17 cellular contexts compared by ENCODE assay signal in the genomic region with DNA sequence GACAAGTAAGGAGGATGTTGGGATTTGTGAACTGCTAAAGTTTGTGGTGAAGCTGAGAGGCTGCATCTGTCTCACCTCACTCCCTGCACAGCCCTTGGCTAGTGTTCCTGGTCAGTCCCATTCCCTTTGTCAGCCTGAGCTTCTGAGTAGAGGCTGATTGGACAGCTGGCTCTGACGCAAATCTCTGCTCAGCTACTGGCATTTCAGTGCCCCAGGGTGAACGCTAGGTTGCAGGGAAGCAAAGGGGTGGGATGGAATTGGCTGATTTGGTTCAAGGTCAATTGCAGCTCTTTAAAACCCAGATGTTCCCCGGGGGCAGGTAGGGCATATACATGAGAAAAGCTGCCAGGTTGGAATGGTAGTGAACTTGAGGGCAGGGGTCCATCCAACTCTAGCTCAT. TPM values are rescaled to one million over a fixed set of nuclear protein-coding genes. Genes with fewer than 3 reads are reported as not detected.
DNase-seq lines count a peak whose midpoint lies in the region; ATAC-seq and TF ChIP-seq lines count a peak whose summit lies in the region.
"Had no signal": no experiment of that assay in that cellular context is flagged by ENCODE, and none has a peak within 500 bp of the region (broad histone marks: within the 10 kb centered on the region; RNA-seq: fewer than 3 reads in every experiment).

No MANE protein-coding gene starts in this region.

- H2BK5ac ChIP-seq in trophoblast cell (ENCODE audit: low read depth, low read length, poor library complexity), result no peak overlapping the region

- no peak overlapping the region for H4K12ac ChIP-seq in trophoblast cell (ENCODE audit: low read depth, low read length)

- peaks cover 12% of the 10 kb centered on the region for H3K4me1 Mint-ChIP-seq in WTC11
- H3K4me1 Mint-ChIP-seq: activated naive CD4-positive, alpha-beta T cell treated with anti-CD3 and anti-CD28 coated beads, Interleukin-2, amount 50 U/mL, for 24 hours; mesothelial cell of epicardium had no signal

- CTCF ChIA-PET in WTC11 (lab: Charles Lee), result interaction anchor here (0.6 to 2.4 kb wide), 18 partner anchors 8 to 620 kb away, joined by 3 to 38 read pairs (median 3); a partner anchor contains a TSS

- H3K27ac ChIP-seq in cardiac muscle cell, result no peak overlapping the region
- H3K27ac ChIP-seq in trophoblast cell (ENCODE audit: low read depth, low read length), result no peak overlapping the region
- H3K27ac ChIP-seq: dorsolateral prefrontal cortex, prostate gland had no signal

- peaks cover 5% of the 10 kb centered on the region for H3K4me1 ChIP-seq in cardiac muscle cell (ENCODE audit: low read depth)
- H3K4me1 ChIP-seq in trophoblast cell (ENCODE audit: control insufficient read depth in 1 of 2, insufficient read depth in 2 of 2, low read length in 2 of 2), result peaks cover 2 to 5% of the 10 kb centered on the region in 2 experiments
- H3K4me1 ChIP-seq: prostate gland had no signal

- H3K79me1 ChIP-seq in trophoblast cell (ENCODE audit: low read length), result no peaks in the 10 kb centered on the region

- H3K79me2 ChIP-seq in trophoblast cell (ENCODE audit: control insufficient read depth, insufficient read depth, low read length, poor library complexity), result no peaks in the 10 kb centered on the region

- no peak overlapping the region for H3K14ac ChIP-seq in trophoblast cell (ENCODE audit: low read length)

- H4K8ac ChIP-seq in trophoblast cell (ENCODE audit: low read depth, low read length), result no peak overlapping the region

- no peaks in the 10 kb centered on the region for H3K36me3 ChIP-seq in cardiac muscle cell
- no peaks in the 10 kb centered on the region for H3K36me3 ChIP-seq in trophoblast cell (ENCODE audit: control insufficient read depth in 1 of 2, insufficient read depth in 2 of 2, low read length in 2 of 2)
- H3K36me3 ChIP-seq: prostate gland had no signal

- H3K9me3 Mint-ChIP-seq in WTC11, result no peaks in the 10 kb centered on the region
- H3K9me3 Mint-ChIP-seq: activated naive CD4-positive, alpha-beta T cell treated with anti-CD3 and anti-CD28 coated beads, Interleukin-2, amount 50 U/mL, for 24 hours; mesothelial cell of epicardium had no signal

- H2BK120ac ChIP-seq in trophoblast cell (ENCODE audit: insufficient read depth, low read length, poor library complexity), result no peak overlapping the region

- no peak overlapping the region for H3K4me2 ChIP-seq in trophoblast cell (ENCODE audit: low read length)

- WGBS in trophoblast cell (ENCODE audit: extremely low coverage, insufficient coverage, insufficient read length), result no CpG with 5 or more reads among the region's 3 CpGs

- H3K4ac ChIP-seq in trophoblast cell (ENCODE audit: low read depth, low read length), result no peak overlapping the region

- no peak overlapping the region for H2BK12ac ChIP-seq in trophoblast cell (ENCODE audit: low read length)

- ATAC-seq in WTC11, result peak; percentile 99
- ATAC-seq in HG03025 (IDR thresholded peaks at IDR 0.05; ENCODE audit: low FRiP score, unreplicated experiment), result no peak
- ATAC-seq: GM12878 had no signal

- DNase-seq in NCI-H2227 (lab: John Stamatoyannopoulos, UW; ENCODE audit: unreplicated experiment) (peak; percentile 7), NCI-H2227 treated with DMSO at 0.1 percent for 48 hours (lab: John Stamatoyannopoulos, UW) (no peak), WTC11 (ENCODE audit: low spot score) (peak; percentile 78), cardiac muscle cell (ENCODE audit: low read depth in 1 of 2, low spot score in 1 of 2) (peak; percentile 38 to 63), trophoblast cell (peak in 1 of 2 donors; percentile 59), LoVo (ENCODE audit: low spot score) (no peak), ACHN (no peak)
- DNase-seq: activated CD8-positive, alpha-beta memory T cell treated with anti-CD3 and anti-CD28 coated beads for 24 hours; DMS153; dorsolateral prefrontal cortex; NCI-H345; stimulated activated CD4-positive, alpha-beta T cell treated with anti-CD3 and anti-CD28 coated beads, Interleukin-2, amount 100 ng/mL, for 24 hours had no signal

- peak overlapping the region; percentile 25 for H2AFZ ChIP-seq in trophoblast cell (ENCODE audit: insufficient read depth, low read length, poor library complexity)

- H3K9me3 ChIP-seq in cardiac muscle cell (ENCODE audit: low read depth) (no peaks in the 10 kb centered on the region), trophoblast cell (ENCODE audit: insufficient read depth, low read depth, low read length) (no peaks in the 10 kb centered on the region)
- H3K9me3 ChIP-seq: prostate gland had no signal

- H3K4me3 Mint-ChIP-seq in WTC11, result no peak overlapping the region
- H3K4me3 Mint-ChIP-seq: activated naive CD4-positive, alpha-beta T cell treated with anti-CD3 and anti-CD28 coated beads, Interleukin-2, amount 50 U/mL, for 24 hours; mesothelial cell of epicardium had no signal

- no peak for TF ChIP-seq CTCF in WTC11 (IDR thresholded peaks at IDR 0.05)
- no peak for TF ChIP-seq CTCF in cardiac muscle cell (IDR thresholded peaks at IDR 0.05; ENCODE audit: low read depth, low read length)

- no peaks in the 10 kb centered on the region for H3K27me3 ChIP-seq in cardiac muscle cell
- H3K27me3 ChIP-seq in trophoblast cell (ENCODE audit: insufficient read depth, low read length), result no peaks in the 10 kb centered on the region

- no peak overlapping the region for H3K23ac ChIP-seq in trophoblast cell (ENCODE audit: low read length)

- in situ Hi-C loops in ACHN (cut with HindIII; ENCODE audit: low pct_ligation_motif_present, low pct_unique_long_range_greater_than_20kb, low sequenced_read_pairs), result no loop called here

- H3K18ac ChIP-seq in trophoblast cell (ENCODE audit: low read length), result no peak overlapping the region

- no peak overlapping the region for H4K91ac ChIP-seq in trophoblast cell (ENCODE audit: low read depth, low read length)

- H3K4me3 ChIP-seq in cardiac muscle cell (no peak overlapping the region), trophoblast cell (ENCODE audit: low read depth, low read length) (no peak overlapping the region)
- H3K4me3 ChIP-seq: dorsolateral prefrontal cortex, GM12878, prostate gland had no signal

- no peak overlapping the region for H3K9ac ChIP-seq in trophoblast cell (ENCODE audit: low read length)

- peaks cover 17% of the 10 kb centered on the region for H3K27me3 Mint-ChIP-seq in WTC11 (ENCODE audit: low read depth)

- no peak overlapping the region for H2AK5ac ChIP-seq in trophoblast cell (ENCODE audit: low read length)

- no peaks in the 10 kb centered on the region for H3K36me3 Mint-ChIP-seq in WTC11
- H3K36me3 Mint-ChIP-seq: activated naive CD4-positive, alpha-beta T cell treated with anti-CD3 and anti-CD28 coated beads, Interleukin-2, amount 50 U/mL, for 24 hours; mesothelial cell of epicardium had no signal

- H3K27ac Mint-ChIP-seq in WTC11, result peak overlapping the region; percentile 57; the same call in 1 of the 2 replicates
- H3K27ac Mint-ChIP-seq: activated naive CD4-positive, alpha-beta T cell treated with anti-CD3 and anti-CD28 coated beads, Interleukin-2, amount 50 U/mL, for 24 hours; mesothelial cell of epicardium had no signal

- POLR2A ChIA-PET in WTC11 (lab: Charles Lee), result interaction anchor here (0.6 to 1.1 kb wide), 4 partner anchors 8 to 82 kb away, joined by 4 to 8 read pairs (median 6); a partner anchor contains a TSS

TF ChIP-seq in WTC11, 78 proteins besides CTCF, POLR2A, EP300 and RAD21 (continues in another document):
- TF ChIP-seq, protein P1, sequence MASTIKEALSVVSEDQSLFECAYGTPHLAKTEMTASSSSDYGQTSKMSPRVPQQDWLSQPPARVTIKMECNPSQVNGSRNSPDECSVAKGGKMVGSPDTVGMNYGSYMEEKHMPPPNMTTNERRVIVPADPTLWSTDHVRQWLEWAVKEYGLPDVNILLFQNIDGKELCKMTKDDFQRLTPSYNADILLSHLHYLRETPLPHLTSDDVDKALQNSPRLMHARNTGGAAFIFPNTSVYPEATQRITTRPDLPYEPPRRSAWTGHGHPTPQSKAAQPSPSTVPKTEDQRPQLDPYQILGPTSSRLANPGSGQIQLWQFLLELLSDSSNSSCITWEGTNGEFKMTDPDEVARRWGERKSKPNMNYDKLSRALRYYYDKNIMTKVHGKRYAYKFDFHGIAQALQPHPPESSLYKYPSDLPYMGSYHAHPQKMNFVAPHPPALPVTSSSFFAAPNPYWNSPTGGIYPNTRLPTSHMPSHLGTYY (CRISPR knock-in tag; IDR thresholded peaks at IDR 0.05), result no peak
- TF ChIP-seq NFYB (CRISPR knock-in tag; conservative IDR thresholded peaks at IDR 0.05; ENCODE audit: low read depth) (no peak; the same call in 1 of the 2 replicates), ZBTB21 (CRISPR knock-in tag; IDR thresholded peaks at IDR 0.05; ENCODE audit: borderline replicate concordance) (0 out of 2 replicates have a peak, but pooled peaks have one; percentile 38)
- TF ChIP-seq, protein P2, sequence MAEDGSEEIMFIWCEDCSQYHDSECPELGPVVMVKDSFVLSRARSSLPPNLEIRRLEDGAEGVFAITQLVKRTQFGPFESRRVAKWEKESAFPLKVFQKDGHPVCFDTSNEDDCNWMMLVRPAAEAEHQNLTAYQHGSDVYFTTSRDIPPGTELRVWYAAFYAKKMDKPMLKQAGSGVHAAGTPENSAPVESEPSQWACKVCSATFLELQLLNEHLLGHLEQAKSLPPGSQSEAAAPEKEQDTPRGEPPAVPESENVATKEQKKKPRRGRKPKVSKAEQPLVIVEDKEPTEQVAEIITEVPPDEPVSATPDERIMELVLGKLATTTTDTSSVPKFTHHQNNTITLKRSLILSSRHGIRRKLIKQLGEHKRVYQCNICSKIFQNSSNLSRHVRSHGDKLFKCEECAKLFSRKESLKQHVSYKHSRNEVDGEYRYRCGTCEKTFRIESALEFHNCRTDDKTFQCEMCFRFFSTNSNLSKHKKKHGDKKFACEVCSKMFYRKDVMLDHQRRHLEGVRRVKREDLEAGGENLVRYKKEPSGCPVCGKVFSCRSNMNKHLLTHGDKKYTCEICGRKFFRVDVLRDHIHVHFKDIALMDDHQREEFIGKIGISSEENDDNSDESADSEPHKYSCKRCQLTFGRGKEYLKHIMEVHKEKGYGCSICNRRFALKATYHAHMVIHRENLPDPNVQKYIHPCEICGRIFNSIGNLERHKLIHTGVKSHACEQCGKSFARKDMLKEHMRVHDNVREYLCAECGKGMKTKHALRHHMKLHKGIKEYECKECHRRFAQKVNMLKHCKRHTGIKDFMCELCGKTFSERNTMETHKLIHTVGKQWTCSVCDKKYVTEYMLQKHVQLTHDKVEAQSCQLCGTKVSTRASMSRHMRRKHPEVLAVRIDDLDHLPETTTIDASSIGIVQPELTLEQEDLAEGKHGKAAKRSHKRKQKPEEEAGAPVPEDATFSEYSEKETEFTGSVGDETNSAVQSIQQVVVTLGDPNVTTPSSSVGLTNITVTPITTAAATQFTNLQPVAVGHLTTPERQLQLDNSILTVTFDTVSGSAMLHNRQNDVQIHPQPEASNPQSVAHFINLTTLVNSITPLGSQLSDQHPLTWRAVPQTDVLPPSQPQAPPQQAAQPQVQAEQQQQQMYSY (CRISPR knock-in tag; IDR thresholded peaks at IDR 0.05), result no peak

RNA-seq across cellular contexts. Expression of a gene that starts 23.1 kb away (rescaled TPM):
- 278 to 314 TPM (median 283 TPM) in 3 replicates for total RNA-seq in WTC11 (2021)
- 71.8 and 73.1 TPM in 2 replicates for total RNA-seq in cardiac muscle cell
- 49.3 and 69.3 TPM in 2 replicates for polyA plus RNA-seq in cardiac muscle cell
- polyA plus RNA-seq in trophoblast cell (2013), result 104 and 110 TPM in 2 replicates

RNA-seq across cellular contexts. Expression of a gene that starts 31.8 kb away (rescaled TPM):
- 20.6 to 23.1 TPM (median 22.9 TPM) in 3 replicates for total RNA-seq in WTC11 (2021)
- total RNA-seq in cardiac muscle cell, result 12.2 and 14.5 TPM in 2 replicates
- polyA plus RNA-seq in cardiac muscle cell, result 11.9 and 22.4 TPM in 2 replicates
- polyA plus RNA-seq in trophoblast cell (2013), result 18.8 and 19.7 TPM in 2 replicates

Comparison
In these comparisons a context has a peak if more than half of its experiments do, and no peak if none do; other contexts are left out.
1. DNase-seq: peak in NCI-H2227 (single experiment), WTC11 (single experiment) and cardiac muscle cell (2 of 2); none in NCI-H2227 treated with DMSO at 0.1 percent for 48 hours (single experiment), LoVo (single experiment) and ACHN (single experiment).